ENCODE assay signal across 1 cellular context in genomic region chr11:809287-810039, GRCh38.
TF ChIP-seq lines count a peak whose summit lies in the region.

RPLP2 (plus strand) TSS chr11:809967; CDS start chr11:810235, 268 bp downstream.

TF ChIP-seq in HEK293, 187 proteins besides CTCF, POLR2A, EP300 and RAD21 (continued from another document and continues in another):
- no peak for TF ChIP-seq ZBTB44 (tag by site-specific recombination; IDR thresholded peaks at IDR 0.05)
- no peak for TF ChIP-seq ZNF155 (tag by site-specific recombination; IDR thresholded peaks at IDR 0.05)
- TF ChIP-seq KLF1 (tag by site-specific recombination; IDR thresholded peaks at IDR 0.05) = peak; percentile 66
- TF ChIP-seq ZFP41 (tag by site-specific recombination; IDR thresholded peaks at IDR 0.05; ENCODE audit: borderline replicate concordance) = no peak
- peak; percentile 59 for TF ChIP-seq ZBTB8A (tag by site-specific recombination; IDR thresholded peaks at IDR 0.05)
- TF ChIP-seq ZNF639 (tag by site-specific recombination; IDR thresholded peaks at IDR 0.05) = peak; percentile 82; the same call in 1 of the 2 replicates
- TF ChIP-seq KLF9 (tag by site-specific recombination; IDR thresholded peaks at IDR 0.05; ENCODE audit: low read depth) = peak; percentile 34
- TF ChIP-seq ZSCAN30 (tag by site-specific recombination; IDR thresholded peaks at IDR 0.05) = 0 out of 2 replicates have a peak, but pooled peaks have one; percentile 53
- peak; percentile 81 for TF ChIP-seq GLIS2 (tag by site-specific recombination; IDR thresholded peaks at IDR 0.05)
- TF ChIP-seq PRDM10 (tag by site-specific recombination; IDR thresholded peaks at IDR 0.05) = peak; percentile 58; the same call in 1 of the 2 replicates
- peak; percentile 65; the same call in 1 of the 2 replicates for TF ChIP-seq ZNF24 (tag by site-specific recombination; IDR thresholded peaks at IDR 0.05)
- TF ChIP-seq PRDM6 (tag by site-specific recombination; IDR thresholded peaks at IDR 0.05) = no peak
- peak; percentile 90 for TF ChIP-seq FEZF1 (tag by site-specific recombination; IDR thresholded peaks at IDR 0.05)
- TF ChIP-seq PRDM1 (tag by site-specific recombination; IDR thresholded peaks at IDR 0.05) = no peak
- peak; percentile 54; the same call in 1 of the 2 replicates for TF ChIP-seq KLF10 (tag by site-specific recombination; IDR thresholded peaks at IDR 0.05)
- TF ChIP-seq GLIS1 (tag by site-specific recombination; IDR thresholded peaks at IDR 0.05) = peak; percentile 23; the same call in 1 of the 2 replicates
- 0 out of 2 replicates have a peak, but pooled peaks have one; percentile 22 for TF ChIP-seq ZNF449 (tag by site-specific recombination; IDR thresholded peaks at IDR 0.05)
- TF ChIP-seq HOXD13 (CRISPR knock-in tag; IDR thresholded peaks at IDR 0.05; ENCODE audit: borderline replicate concordance) = no peak
- no peak for TF ChIP-seq ZNF626 (tag by site-specific recombination; IDR thresholded peaks at IDR 0.05)
- TF ChIP-seq ZEB2 (tag by site-specific recombination; IDR thresholded peaks at IDR 0.05) = peak; percentile 93
- TF ChIP-seq ZNF426 (tag by site-specific recombination; IDR thresholded peaks at IDR 0.05) = no peak
- TF ChIP-seq ZXDB (tag by site-specific recombination; IDR thresholded peaks at IDR 0.05) = peak; percentile 94
- TF ChIP-seq ZNF529 (tag by site-specific recombination; IDR thresholded peaks at IDR 0.05; ENCODE audit: insufficient replicate concordance) = no peak
- TF ChIP-seq PBX3 (CRISPR knock-in tag; IDR thresholded peaks at IDR 0.05) = peak; percentile 76
- peak; percentile 98 for TF ChIP-seq ZBTB20 (tag by site-specific recombination; IDR thresholded peaks at IDR 0.05)
- TF ChIP-seq GLI2 (tag by site-specific recombination; IDR thresholded peaks at IDR 0.05; ENCODE audit: borderline replicate concordance, low read depth) = no peak
- TF ChIP-seq TCF7L2 (IDR thresholded peaks at IDR 0.05; ENCODE audit: borderline replicate concordance, low read depth, low read length) = no peak
- no peak for TF ChIP-seq ZNF2 (tag by site-specific recombination; IDR thresholded peaks at IDR 0.05)
- no peak for TF ChIP-seq ZNF623 (tag by site-specific recombination; IDR thresholded peaks at IDR 0.05)
- TF ChIP-seq ZNF560 (tag by site-specific recombination; IDR thresholded peaks at IDR 0.05; ENCODE audit: borderline replicate concordance) = no peak
- TF ChIP-seq WT1 (tag by site-specific recombination; IDR thresholded peaks at IDR 0.05) = peak; percentile 61
- TF ChIP-seq ZBTB6 (tag by site-specific recombination; IDR thresholded peaks at IDR 0.05) = no peak
- peak; percentile 89 for TF ChIP-seq SP2 (tag by site-specific recombination; IDR thresholded peaks at IDR 0.05)
- no peak for TF ChIP-seq ZNF302 (tag by site-specific recombination; IDR thresholded peaks at IDR 0.05; ENCODE audit: low read depth)
- TF ChIP-seq PRDM4 (tag by site-specific recombination; IDR thresholded peaks at IDR 0.05) = peak; percentile 63
- no peak for TF ChIP-seq ZNF670 (tag by site-specific recombination; IDR thresholded peaks at IDR 0.05; ENCODE audit: low read depth)
- peak; percentile 86 for TF ChIP-seq ZBTB26 (tag by site-specific recombination; optimal IDR thresholded peaks at IDR 0.05)
- no peak for TF ChIP-seq ZNF768 (tag by site-specific recombination; IDR thresholded peaks at IDR 0.05)
- peak; percentile 88; the same call in 1 of the 2 replicates for TF ChIP-seq ELK4 (IDR thresholded peaks at IDR 0.05; ENCODE audit: borderline replicate concordance, low read depth, low read length)
